Comparison of ENCODE assay signal across 16 cellular contexts in genomic region chr12:107749094-107749493, GRCh38. TPM values are rescaled to one million over a fixed set of nuclear protein-coding genes. Genes with fewer than 3 reads are reported as not detected.
DNase-seq lines count a peak whose midpoint lies in the region; ATAC-seq, FAIRE-seq and TF ChIP-seq lines count a peak whose summit lies in the region.
"Had no signal": no experiment of that assay in that cellular context is flagged by ENCODE, and none has a peak within 500 bp of the region (broad histone marks: within the 10 kb centered on the region; RNA-seq: fewer than 3 reads in every experiment).

No MANE protein-coding gene starts in this region.

- ATAC-seq in GM21786 (IDR thresholded peaks at IDR 0.05; ENCODE audit: unreplicated experiment) (no peak), heart right ventricle (no peak), GM19467 (IDR thresholded peaks at IDR 0.05; ENCODE audit: unreplicated experiment) (no peak)
- ATAC-seq: left lobe of liver had no signal

- H3K27ac ChIP-seq in heart right ventricle = peak overlapping the region in 1 of 10 donors; percentile 71

- FAIRE-seq in bronchial epithelial cell (lab: Jason Lieb, UNC) = no peak
- FAIRE-seq: G401.6, GM18507 had no signal

- H3K36me3 ChIP-seq in Loucy (ENCODE audit: insufficient read depth, low read length) (peaks cover 61% of the 10 kb centered on the region), bronchial epithelial cell (ENCODE audit: control insufficient read depth, insufficient read depth, low read length) (peaks cover 17% of the 10 kb centered on the region), heart right ventricle (peaks cover 0 to 99% (median 52%) of the 10 kb centered on the region in 9 donors)

- H2AFZ ChIP-seq in Loucy (ENCODE audit: low read length) = no peak overlapping the region

- H3K9me3 ChIP-seq in Loucy (ENCODE audit: insufficient read depth, low read depth, low read length) (no peaks in the 10 kb centered on the region), heart right ventricle (no peaks in the 10 kb centered on the region)

- in situ Hi-C loops in KBM-7 (cut with MboI; ENCODE audit: low pct_unique_long_range_greater_than_20kb, low sequenced_read_pairs) = no loop called here

- DNase-seq in Daoy (ENCODE audit: low read depth) (peak; percentile 19), bronchial epithelial cell (ENCODE audit: low read depth) (peak; percentile 71), myocyte (ENCODE audit: low read depth) (peak; percentile 11), KBM-7 (no peak), heart right ventricle (no peak)
- DNase-seq: activated naive CD4-positive, alpha-beta T cell; hippocampal formation; NK-92 treated with Interleukin-12 subunit alpha and Interleukin-12 subunit beta, amount 100 ng/mL, for 24 hours; stimulated activated CD8-positive, alpha-beta memory T cell treated with anti-CD3 and anti-CD28 coated beads, Interleukin-4, amount 100 ng/mL, for 48 hours had no signal

- peak overlapping the region; percentile 62 for H3K4me2 ChIP-seq in Loucy (ENCODE audit: low read depth, low read length, poor library complexity, severe bottlenecking)

- H3K79me2 ChIP-seq in Loucy (ENCODE audit: insufficient read depth, low read length) = peaks cover 51% of the 10 kb centered on the region

- H3K27me3 ChIP-seq in Loucy (ENCODE audit: insufficient read depth, low read length, poor library complexity, severe bottlenecking) (no peaks in the 10 kb centered on the region), bronchial epithelial cell (ENCODE audit: control insufficient read depth, insufficient read depth, low read length) (no peaks in the 10 kb centered on the region), heart right ventricle (no peaks in the 10 kb centered on the region)

- H3K4me3 ChIP-seq in Loucy (ENCODE audit: low read length, poor library complexity, severe bottlenecking) = peak overlapping the region; percentile 27
- no peak overlapping the region for H3K4me3 ChIP-seq in bronchial epithelial cell (ENCODE audit: low read depth, low read length)
- H3K4me3 ChIP-seq in heart right ventricle = no peak overlapping the region

- H3K4me1 ChIP-seq in Loucy (ENCODE audit: insufficient read depth, low read length, poor library complexity, severe bottlenecking) = peaks cover 21% of the 10 kb centered on the region
- H3K4me1 ChIP-seq in heart right ventricle = peaks cover 0 to 28% (median 12%) of the 10 kb centered on the region in 9 donors

- 90 to 96% methylated on average over 1 of the region's 1 CpG for WGBS in heart right ventricle, 2 donors

- TF ChIP-seq CTCF in Loucy (conservative IDR thresholded peaks at IDR 0.05; ENCODE audit: low read length) (no peak), bronchial epithelial cell (IDR thresholded peaks at IDR 0.05; ENCODE audit: insufficient read depth, low read length, severe bottlenecking) (no peak), heart right ventricle (IDR thresholded peaks at IDR 0.05) (no peak)

- no peak overlapping the region for H3K9ac ChIP-seq in Loucy (ENCODE audit: low read depth, low read length, poor library complexity, severe bottlenecking)

- peaks cover 44% of the 10 kb centered on the region for H4K20me1 ChIP-seq in Loucy (ENCODE audit: insufficient read depth, low read length, poor library complexity, severe bottlenecking)

- no peaks in the 10 kb centered on the region for H3F3A ChIP-seq in Loucy (ENCODE audit: low read depth)

- H3K9me2 ChIP-seq in Loucy (replicated peaks; ENCODE audit: low read depth, low read length) = no peaks in the 10 kb centered on the region

- intact Hi-C loops in heart right ventricle (cut with DNase I) = no loop called here

RNA-seq across cellular contexts. Expression of gene PRDM4, which starts 11.8 kb away (rescaled TPM):
- total RNA-seq in Daoy (2014; rRNA removed; shearing (Covaris generic)) = 39.9 and 43.2 TPM in 2 replicates
- total RNA-seq in bronchial epithelial cell = 21.3 and 21.9 TPM in 2 replicates
- 24.1 and 28.3 TPM in 2 replicates for total RNA-seq in myocyte
- polyA plus RNA-seq in myocyte (2012) = 14.1 TPM
- total RNA-seq in heart right ventricle = 10 to 100 TPM; 10.6 to 15.4 (median 12.6) TPM
- 1 to 10 TPM; 6.1 to 8.6 TPM for polyA plus RNA-seq in heart right ventricle

RNA-seq across cellular contexts. Expression of gene ASCL4, which starts 25.4 kb away (rescaled TPM):
- total RNA-seq in Daoy (2014; rRNA removed; shearing (Covaris generic)) = not detected in 2 replicates
- total RNA-seq in bronchial epithelial cell (not detected in 2 replicates), myocyte (not detected in 2 replicates), heart right ventricle (not detected)
- polyA plus RNA-seq in myocyte (2012) = not detected
- not detected for polyA plus RNA-seq in heart right ventricle
- total RNA-seq: cardiac septum, left lobe of liver had no signal

Comparison
In these comparisons a context has a peak if more than half of its experiments do, and no peak if none do; other contexts are left out.
1. DNase-seq: peak in Daoy (single experiment), bronchial epithelial cell (single experiment) and myocyte (single experiment); none in KBM-7 (single experiment) and heart right ventricle (0 of 2).